Comparison of ENCODE assay signal across 1 cellular context in the genomic region with DNA sequence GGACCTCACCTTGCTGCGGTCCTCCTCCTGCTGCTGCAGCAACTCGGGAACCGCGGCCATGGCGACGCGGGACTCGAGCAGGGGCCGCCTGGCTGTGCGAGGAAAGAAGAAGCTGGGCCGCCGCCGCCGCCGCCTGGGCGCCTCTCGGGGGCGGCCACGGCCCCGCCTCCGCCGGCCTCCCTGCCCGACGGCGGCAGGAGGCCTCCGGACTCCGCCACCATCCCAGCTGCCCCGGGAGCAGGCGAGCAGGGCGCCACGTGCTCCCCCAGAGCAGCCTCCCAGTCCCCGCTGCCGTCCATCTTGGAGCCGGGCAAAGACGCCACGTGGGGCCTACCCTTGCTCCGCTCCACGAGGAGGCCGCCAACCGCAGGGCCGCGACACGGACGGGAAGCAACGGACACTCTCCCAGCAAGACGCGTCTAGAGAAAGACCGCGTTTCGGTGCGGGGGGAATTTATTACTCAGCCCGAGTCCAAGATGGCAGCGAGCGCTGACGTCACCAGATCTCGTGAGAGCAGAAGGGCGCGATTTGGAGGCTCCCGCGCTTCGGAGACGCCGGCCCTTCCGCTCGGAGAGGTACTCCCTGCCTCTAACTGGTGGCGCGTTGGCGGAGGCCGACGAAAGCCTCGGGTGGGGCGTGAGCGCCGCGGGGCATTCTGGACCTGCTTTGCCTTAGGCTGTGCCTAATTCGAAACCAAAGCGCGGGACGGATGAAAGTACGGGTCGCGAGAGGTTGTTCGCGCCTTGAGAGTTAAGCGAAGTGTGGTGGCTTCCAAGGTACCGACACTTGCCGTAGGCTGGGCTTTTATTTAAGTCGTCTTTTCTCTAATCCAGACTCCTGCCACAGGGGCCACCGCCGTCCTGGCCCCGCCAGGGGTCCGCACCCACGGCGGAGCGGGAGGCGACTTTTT.
A peak's percentile ranks its signal among the peaks of the same experiment; 100 is the strongest.
TF ChIP-seq lines count a peak whose summit lies in the region.

A gene with protein sequence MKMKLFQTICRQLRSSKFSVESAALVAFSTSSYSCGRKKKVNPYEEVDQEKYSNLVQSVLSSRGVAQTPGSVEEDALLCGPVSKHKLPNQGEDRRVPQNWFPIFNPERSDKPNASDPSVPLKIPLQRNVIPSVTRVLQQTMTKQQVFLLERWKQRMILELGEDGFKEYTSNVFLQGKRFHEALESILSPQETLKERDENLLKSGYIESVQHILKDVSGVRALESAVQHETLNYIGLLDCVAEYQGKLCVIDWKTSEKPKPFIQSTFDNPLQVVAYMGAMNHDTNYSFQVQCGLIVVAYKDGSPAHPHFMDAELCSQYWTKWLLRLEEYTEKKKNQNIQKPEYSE (plus strand): TSS at position 653 of the 910 bp plus-strand sequence. CDS start 842 bp downstream, outside the sequence.
A gene (minus strand): TSS at position 429 of the 910 bp plus-strand sequence. CDS start 369 bp downstream, at position 60.

TF ChIP-seq in HepG2, 621 proteins besides CTCF, POLR2A, EP300 and RAD21 (continued from another document and continues in another):
- TF ChIP-seq, protein P1, sequence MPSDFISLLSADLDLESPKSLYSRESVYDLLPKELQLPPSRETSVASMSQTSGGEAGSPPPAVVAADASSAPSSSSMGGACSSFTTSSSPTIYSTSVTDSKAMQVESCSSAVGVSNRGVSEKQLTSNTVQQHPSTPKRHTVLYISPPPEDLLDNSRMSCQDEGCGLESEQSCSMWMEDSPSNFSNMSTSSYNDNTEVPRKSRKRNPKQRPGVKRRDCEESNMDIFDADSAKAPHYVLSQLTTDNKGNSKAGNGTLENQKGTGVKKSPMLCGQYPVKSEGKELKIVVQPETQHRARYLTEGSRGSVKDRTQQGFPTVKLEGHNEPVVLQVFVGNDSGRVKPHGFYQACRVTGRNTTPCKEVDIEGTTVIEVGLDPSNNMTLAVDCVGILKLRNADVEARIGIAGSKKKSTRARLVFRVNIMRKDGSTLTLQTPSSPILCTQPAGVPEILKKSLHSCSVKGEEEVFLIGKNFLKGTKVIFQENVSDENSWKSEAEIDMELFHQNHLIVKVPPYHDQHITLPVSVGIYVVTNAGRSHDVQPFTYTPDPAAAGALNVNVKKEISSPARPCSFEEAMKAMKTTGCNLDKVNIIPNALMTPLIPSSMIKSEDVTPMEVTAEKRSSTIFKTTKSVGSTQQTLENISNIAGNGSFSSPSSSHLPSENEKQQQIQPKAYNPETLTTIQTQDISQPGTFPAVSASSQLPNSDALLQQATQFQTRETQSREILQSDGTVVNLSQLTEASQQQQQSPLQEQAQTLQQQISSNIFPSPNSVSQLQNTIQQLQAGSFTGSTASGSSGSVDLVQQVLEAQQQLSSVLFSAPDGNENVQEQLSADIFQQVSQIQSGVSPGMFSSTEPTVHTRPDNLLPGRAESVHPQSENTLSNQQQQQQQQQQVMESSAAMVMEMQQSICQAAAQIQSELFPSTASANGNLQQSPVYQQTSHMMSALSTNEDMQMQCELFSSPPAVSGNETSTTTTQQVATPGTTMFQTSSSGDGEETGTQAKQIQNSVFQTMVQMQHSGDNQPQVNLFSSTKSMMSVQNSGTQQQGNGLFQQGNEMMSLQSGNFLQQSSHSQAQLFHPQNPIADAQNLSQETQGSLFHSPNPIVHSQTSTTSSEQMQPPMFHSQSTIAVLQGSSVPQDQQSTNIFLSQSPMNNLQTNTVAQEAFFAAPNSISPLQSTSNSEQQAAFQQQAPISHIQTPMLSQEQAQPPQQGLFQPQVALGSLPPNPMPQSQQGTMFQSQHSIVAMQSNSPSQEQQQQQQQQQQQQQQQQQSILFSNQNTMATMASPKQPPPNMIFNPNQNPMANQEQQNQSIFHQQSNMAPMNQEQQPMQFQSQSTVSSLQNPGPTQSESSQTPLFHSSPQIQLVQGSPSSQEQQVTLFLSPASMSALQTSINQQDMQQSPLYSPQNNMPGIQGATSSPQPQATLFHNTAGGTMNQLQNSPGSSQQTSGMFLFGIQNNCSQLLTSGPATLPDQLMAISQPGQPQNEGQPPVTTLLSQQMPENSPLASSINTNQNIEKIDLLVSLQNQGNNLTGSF (CRISPR knock-in tag; IDR thresholded peaks at IDR 0.05): peak; percentile 28
- TF ChIP-seq TCF7 (IDR thresholded peaks at IDR 0.05; ENCODE audit: low read depth) (peak; percentile 31; the same call in 1 of the 2 replicates), PPARG (CRISPR knock-in tag; conservative IDR thresholded peaks at IDR 0.05) (peak; percentile 70; the same call in 1 of the 2 replicates), ZNF329 (CRISPR knock-in tag; IDR thresholded peaks at IDR 0.05; ENCODE audit: low read depth) (peak; percentile 93), SETDB1 (CRISPR knock-in tag; IDR thresholded peaks at IDR 0.05; ENCODE audit: borderline replicate concordance) (no peak), ZNF260 (CRISPR knock-in tag; IDR thresholded peaks at IDR 0.05; ENCODE audit: borderline replicate concordance, low read depth) (0 out of 2 replicates have a peak, but pooled peaks have one; percentile 96), NPAS2 (CRISPR knock-in tag; IDR thresholded peaks at IDR 0.05; ENCODE audit: borderline replicate concordance) (no peak), TEAD3 (CRISPR knock-in tag; optimal IDR thresholded peaks at IDR 0.05; ENCODE audit: borderline replicate concordance) (peak; percentile 80), IRX3 (CRISPR knock-in tag; IDR thresholded peaks at IDR 0.05; ENCODE audit: borderline replicate concordance, low read depth) (peak; percentile 93), KDM5B (CRISPR knock-in tag; IDR thresholded peaks at IDR 0.05; ENCODE audit: borderline replicate concordance) (peak; percentile 96), PHF5A (CRISPR knock-in tag; IDR thresholded peaks at IDR 0.05; ENCODE audit: low read depth, unreplicated experiment) (peak; percentile 98), ZNF232 (CRISPR knock-in tag; IDR thresholded peaks at IDR 0.05; ENCODE audit: borderline replicate concordance) (peak; percentile 62; the same call in 1 of the 2 replicates), NFIB (CRISPR knock-in tag; IDR thresholded peaks at IDR 0.05; ENCODE audit: borderline replicate concordance) (no peak), ELF4 (CRISPR knock-in tag; IDR thresholded peaks at IDR 0.05; ENCODE audit: borderline replicate concordance) (peak; percentile 79), SMYD3 (CRISPR knock-in tag; IDR thresholded peaks at IDR 0.05) (peak; percentile 99), ZNF713 (CRISPR knock-in tag; IDR thresholded peaks at IDR 0.05) (peak; percentile 99; the same call in 1 of the 2 replicates)
- TF ChIP-seq, protein P2, sequence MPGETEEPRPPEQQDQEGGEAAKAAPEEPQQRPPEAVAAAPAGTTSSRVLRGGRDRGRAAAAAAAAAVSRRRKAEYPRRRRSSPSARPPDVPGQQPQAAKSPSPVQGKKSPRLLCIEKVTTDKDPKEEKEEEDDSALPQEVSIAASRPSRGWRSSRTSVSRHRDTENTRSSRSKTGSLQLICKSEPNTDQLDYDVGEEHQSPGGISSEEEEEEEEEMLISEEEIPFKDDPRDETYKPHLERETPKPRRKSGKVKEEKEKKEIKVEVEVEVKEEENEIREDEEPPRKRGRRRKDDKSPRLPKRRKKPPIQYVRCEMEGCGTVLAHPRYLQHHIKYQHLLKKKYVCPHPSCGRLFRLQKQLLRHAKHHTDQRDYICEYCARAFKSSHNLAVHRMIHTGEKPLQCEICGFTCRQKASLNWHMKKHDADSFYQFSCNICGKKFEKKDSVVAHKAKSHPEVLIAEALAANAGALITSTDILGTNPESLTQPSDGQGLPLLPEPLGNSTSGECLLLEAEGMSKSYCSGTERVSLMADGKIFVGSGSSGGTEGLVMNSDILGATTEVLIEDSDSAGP (CRISPR knock-in tag; IDR thresholded peaks at IDR 0.05; ENCODE audit: borderline replicate concordance): peak; percentile 94
- TF ChIP-seq, protein P3, sequence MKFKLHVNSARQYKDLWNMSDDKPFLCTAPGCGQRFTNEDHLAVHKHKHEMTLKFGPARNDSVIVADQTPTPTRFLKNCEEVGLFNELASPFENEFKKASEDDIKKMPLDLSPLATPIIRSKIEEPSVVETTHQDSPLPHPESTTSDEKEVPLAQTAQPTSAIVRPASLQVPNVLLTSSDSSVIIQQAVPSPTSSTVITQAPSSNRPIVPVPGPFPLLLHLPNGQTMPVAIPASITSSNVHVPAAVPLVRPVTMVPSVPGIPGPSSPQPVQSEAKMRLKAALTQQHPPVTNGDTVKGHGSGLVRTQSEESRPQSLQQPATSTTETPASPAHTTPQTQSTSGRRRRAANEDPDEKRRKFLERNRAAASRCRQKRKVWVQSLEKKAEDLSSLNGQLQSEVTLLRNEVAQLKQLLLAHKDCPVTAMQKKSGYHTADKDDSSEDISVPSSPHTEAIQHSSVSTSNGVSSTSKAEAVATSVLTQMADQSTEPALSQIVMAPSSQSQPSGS (CRISPR knock-in tag; IDR thresholded peaks at IDR 0.05): peak; percentile 99
- TF ChIP-seq, protein P4, sequence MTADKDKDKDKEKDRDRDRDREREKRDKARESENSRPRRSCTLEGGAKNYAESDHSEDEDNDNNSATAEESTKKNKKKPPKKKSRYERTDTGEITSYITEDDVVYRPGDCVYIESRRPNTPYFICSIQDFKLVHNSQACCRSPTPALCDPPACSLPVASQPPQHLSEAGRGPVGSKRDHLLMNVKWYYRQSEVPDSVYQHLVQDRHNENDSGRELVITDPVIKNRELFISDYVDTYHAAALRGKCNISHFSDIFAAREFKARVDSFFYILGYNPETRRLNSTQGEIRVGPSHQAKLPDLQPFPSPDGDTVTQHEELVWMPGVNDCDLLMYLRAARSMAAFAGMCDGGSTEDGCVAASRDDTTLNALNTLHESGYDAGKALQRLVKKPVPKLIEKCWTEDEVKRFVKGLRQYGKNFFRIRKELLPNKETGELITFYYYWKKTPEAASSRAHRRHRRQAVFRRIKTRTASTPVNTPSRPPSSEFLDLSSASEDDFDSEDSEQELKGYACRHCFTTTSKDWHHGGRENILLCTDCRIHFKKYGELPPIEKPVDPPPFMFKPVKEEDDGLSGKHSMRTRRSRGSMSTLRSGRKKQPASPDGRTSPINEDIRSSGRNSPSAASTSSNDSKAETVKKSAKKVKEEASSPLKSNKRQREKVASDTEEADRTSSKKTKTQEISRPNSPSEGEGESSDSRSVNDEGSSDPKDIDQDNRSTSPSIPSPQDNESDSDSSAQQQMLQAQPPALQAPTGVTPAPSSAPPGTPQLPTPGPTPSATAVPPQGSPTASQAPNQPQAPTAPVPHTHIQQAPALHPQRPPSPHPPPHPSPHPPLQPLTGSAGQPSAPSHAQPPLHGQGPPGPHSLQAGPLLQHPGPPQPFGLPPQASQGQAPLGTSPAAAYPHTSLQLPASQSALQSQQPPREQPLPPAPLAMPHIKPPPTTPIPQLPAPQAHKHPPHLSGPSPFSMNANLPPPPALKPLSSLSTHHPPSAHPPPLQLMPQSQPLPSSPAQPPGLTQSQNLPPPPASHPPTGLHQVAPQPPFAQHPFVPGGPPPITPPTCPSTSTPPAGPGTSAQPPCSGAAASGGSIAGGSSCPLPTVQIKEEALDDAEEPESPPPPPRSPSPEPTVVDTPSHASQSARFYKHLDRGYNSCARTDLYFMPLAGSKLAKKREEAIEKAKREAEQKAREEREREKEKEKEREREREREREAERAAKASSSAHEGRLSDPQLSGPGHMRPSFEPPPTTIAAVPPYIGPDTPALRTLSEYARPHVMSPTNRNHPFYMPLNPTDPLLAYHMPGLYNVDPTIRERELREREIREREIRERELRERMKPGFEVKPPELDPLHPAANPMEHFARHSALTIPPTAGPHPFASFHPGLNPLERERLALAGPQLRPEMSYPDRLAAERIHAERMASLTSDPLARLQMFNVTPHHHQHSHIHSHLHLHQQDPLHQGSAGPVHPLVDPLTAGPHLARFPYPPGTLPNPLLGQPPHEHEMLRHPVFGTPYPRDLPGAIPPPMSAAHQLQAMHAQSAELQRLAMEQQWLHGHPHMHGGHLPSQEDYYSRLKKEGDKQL (CRISPR knock-in tag; IDR thresholded peaks at IDR 0.05; ENCODE audit: low read depth): peak; percentile 70; the same call in 1 of the 2 replicates
- TF ChIP-seq, protein P5, sequence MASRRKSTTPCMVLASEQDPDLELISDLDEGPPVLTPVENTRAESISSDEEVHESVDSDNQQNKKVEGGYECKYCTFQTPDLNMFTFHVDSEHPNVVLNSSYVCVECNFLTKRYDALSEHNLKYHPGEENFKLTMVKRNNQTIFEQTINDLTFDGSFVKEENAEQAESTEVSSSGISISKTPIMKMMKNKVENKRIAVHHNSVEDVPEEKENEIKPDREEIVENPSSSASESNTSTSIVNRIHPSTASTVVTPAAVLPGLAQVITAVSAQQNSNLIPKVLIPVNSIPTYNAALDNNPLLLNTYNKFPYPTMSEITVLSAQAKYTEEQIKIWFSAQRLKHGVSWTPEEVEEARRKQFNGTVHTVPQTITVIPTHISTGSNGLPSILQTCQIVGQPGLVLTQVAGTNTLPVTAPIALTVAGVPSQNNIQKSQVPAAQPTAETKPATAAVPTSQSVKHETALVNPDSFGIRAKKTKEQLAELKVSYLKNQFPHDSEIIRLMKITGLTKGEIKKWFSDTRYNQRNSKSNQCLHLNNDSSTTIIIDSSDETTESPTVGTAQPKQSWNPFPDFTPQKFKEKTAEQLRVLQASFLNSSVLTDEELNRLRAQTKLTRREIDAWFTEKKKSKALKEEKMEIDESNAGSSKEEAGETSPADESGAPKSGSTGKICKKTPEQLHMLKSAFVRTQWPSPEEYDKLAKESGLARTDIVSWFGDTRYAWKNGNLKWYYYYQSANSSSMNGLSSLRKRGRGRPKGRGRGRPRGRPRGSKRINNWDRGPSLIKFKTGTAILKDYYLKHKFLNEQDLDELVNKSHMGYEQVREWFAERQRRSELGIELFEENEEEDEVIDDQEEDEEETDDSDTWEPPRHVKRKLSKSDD (CRISPR knock-in tag; IDR thresholded peaks at IDR 0.05; ENCODE audit: low read depth): peak; percentile 98
- TF ChIP-seq, protein P6, sequence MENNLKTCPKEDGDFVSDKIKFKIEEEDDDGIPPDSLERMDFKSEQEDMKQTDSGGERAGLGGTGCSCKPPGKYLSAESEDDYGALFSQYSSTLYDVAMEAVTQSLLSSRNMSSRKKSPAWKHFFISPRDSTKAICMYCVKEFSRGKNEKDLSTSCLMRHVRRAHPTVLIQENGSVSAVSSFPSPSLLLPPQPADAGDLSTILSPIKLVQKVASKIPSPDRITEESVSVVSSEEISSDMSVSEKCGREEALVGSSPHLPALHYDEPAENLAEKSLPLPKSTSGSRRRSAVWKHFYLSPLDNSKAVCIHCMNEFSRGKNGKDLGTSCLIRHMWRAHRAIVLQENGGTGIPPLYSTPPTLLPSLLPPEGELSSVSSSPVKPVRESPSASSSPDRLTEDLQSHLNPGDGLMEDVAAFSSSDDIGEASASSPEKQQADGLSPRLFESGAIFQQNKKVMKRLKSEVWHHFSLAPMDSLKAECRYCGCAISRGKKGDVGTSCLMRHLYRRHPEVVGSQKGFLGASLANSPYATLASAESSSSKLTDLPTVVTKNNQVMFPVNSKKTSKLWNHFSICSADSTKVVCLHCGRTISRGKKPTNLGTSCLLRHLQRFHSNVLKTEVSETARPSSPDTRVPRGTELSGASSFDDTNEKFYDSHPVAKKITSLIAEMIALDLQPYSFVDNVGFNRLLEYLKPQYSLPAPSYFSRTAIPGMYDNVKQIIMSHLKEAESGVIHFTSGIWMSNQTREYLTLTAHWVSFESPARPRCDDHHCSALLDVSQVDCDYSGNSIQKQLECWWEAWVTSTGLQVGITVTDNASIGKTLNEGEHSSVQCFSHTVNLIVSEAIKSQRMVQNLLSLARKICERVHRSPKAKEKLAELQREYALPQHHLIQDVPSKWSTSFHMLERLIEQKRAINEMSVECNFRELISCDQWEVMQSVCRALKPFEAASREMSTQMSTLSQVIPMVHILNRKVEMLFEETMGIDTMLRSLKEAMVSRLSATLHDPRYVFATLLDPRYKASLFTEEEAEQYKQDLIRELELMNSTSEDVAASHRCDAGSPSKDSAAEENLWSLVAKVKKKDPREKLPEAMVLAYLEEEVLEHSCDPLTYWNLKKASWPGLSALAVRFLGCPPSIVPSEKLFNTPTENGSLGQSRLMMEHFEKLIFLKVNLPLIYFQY (CRISPR knock-in tag; IDR thresholded peaks at IDR 0.05; ENCODE audit: borderline replicate concordance): no peak; the same call in 1 of the 2 replicates
